ENCODE assay signal across 25 cellular contexts in the genomic region with DNA sequence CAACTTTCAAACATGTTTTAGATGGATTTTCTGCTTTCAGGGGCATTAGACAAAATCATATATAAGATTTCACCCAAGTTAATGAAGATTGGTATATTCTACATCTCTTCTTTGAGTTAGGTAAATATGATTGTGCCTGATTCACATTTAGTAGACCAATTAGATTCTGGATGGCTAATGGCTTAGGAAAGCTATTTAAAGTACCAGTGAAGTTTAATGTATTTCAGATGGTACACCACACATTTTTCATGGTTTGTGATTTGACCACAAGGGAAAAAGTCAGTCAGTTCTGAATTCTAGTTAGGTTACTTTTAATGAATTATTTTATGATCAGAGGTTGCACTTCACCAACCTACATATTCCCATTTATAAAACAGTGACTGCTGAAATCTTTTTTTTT.
A peak's percentile ranks its signal among the peaks of the same experiment; 100 is the strongest.
DNase-seq lines count a peak whose midpoint lies in the region; ATAC-seq, FAIRE-seq and TF ChIP-seq lines count a peak whose summit lies in the region.
"Had no signal": no experiment of that assay in that cellular context is flagged by ENCODE, and none has a peak within 500 bp of the region (broad histone marks: within the 10 kb centered on the region; RNA-seq: fewer than 3 reads in every experiment).

No MANE protein-coding gene starts in this region.

- no peak overlapping the region for H3K4me3 Mint-ChIP-seq in HFFc6
- H3K4me3 Mint-ChIP-seq: B cell; central memory CD8-positive, alpha-beta T cell; T-helper 1 cell treated with Interleukin-12 subunit alpha and Interleukin-12 subunit beta and Interleukin-4 antibody, amounts not matched to agents 30 μg/mL and 1 μg/mL, for 36 hours had no signal

- H3K4me1 Mint-ChIP-seq in HFFc6 (ENCODE audit: low read depth) = no peaks in the 10 kb centered on the region
- H3K4me1 Mint-ChIP-seq: B cell; central memory CD8-positive, alpha-beta T cell had no signal

- H3K4me3 ChIP-seq in endothelial cell of umbilical vein (replicated peaks in 1 of 3; ENCODE audit: insufficient read depth in 1 of 3, low read depth in 1 of 3, low read length in 3 of 3) = no peak overlapping the region
- H3K4me3 ChIP-seq in osteoblast (ENCODE audit: insufficient read depth, low read length) = no peak overlapping the region
- H3K4me3 ChIP-seq: left ventricle myocardium inferior had no signal

- dilution Hi-C loops in endothelial cell of umbilical vein (cut with MboI; ENCODE audit: extremely low pct_ligation_motif_present, low sequenced_read_pairs) = no loop called here

- intact Hi-C loops in endothelial cell of umbilical vein (cut with micrococcal nuclease) = loop anchor here (1.0 to 10.0 kb wide), 3 partner anchors 36 to 444 kb away; a partner anchor contains a TSS

- POLR2A ChIA-PET in endothelial cell of umbilical vein (lab: Charles Lee) = interaction anchor here (0.6 kb wide), 1 partner anchor 412 kb away, joined by 8 read pairs; no protein-coding TSS in a partner anchor

- H4K20me1 ChIP-seq in endothelial cell of umbilical vein (replicated peaks; ENCODE audit: control insufficient read depth, extremely low read depth, insufficient read depth, low read length) (no peaks in the 10 kb centered on the region), osteoblast (ENCODE audit: insufficient read depth, low read length) (no peaks in the 10 kb centered on the region)

- H3K9me3 Mint-ChIP-seq in HFFc6 = peaks cover 5% of the 10 kb centered on the region

- no peak for TF ChIP-seq POLR2A in endothelial cell of umbilical vein (IDR thresholded peaks at IDR 0.05; ENCODE audit: low read depth, low read length)

- H3K27me3 ChIP-seq in endothelial cell of umbilical vein (ENCODE audit: control insufficient read depth in 2 of 2, insufficient read depth in 2 of 2, low read length in 2 of 2) = no peaks in the 10 kb centered on the region
- no peaks in the 10 kb centered on the region for H3K27me3 ChIP-seq in osteoblast (ENCODE audit: insufficient read depth, low read length)

- no peak overlapping the region for H3K27ac Mint-ChIP-seq in HFFc6
- H3K27ac Mint-ChIP-seq: B cell; T-helper 1 cell treated with Interleukin-12 subunit alpha and Interleukin-12 subunit beta and Interleukin-4 antibody, amounts not matched to agents 30 μg/mL and 1 μg/mL, for 36 hours had no signal

- ATAC-seq in SK-N-SH treated with all-trans-retinoic acid at 6 μM for 48 hours (no peak), GM19035 (IDR thresholded peaks at IDR 0.05; ENCODE audit: unreplicated experiment) (no peak)

- H3K9me1 ChIP-seq in endothelial cell of umbilical vein (replicated peaks; ENCODE audit: control insufficient read depth, extremely low read depth, insufficient read depth, low read length) = no peaks in the 10 kb centered on the region

- H2AFZ ChIP-seq in endothelial cell of umbilical vein (ENCODE audit: low read depth, low read length) (peak overlapping the region; percentile 37), osteoblast (ENCODE audit: low read length) (no peak overlapping the region)

- H3K9me3 ChIP-seq in endothelial cell of umbilical vein (replicated peaks; ENCODE audit: control insufficient read depth, insufficient read depth, low read length) = no peaks in the 10 kb centered on the region
- no peaks in the 10 kb centered on the region for H3K9me3 ChIP-seq in osteoblast (ENCODE audit: low read depth, low read length)

- DNase-seq in LHCN-M2 (ENCODE audit: low read depth) (peak; percentile 38), endothelial cell of umbilical vein (ENCODE audit: low read depth, low spot score) (no peak), osteoblast (ENCODE audit: insufficient read length, low spot score, missing footprints) (peak; percentile 61), HFFc6 (no peak), SK-N-DZ (ENCODE audit: low spot score) (no peak), NCI-H1417 treated with DMSO at 0.1 percent for 48 hours (lab: John Stamatoyannopoulos, UW) (no peak)
- DNase-seq: activated CD4-positive, alpha-beta T cell treated with anti-CD3 and anti-CD28 coated beads, Interleukin-2, amount 50 U/mL, for 4 hours; activated CD8-positive, alpha-beta memory T cell treated with anti-CD3 and anti-CD28 coated beads, Interleukin-2, amount 50 U/mL, for 48 hours; activated effector memory CD4-positive, alpha-beta T cell treated with Interleukin-2 at 50 U/mL for 16 hours; amniotic stem cell; COR-L47; DND-41; glutamatergic neuron; H7; Karpas-422; left ventricle myocardium inferior; NCI-H1436 treated with DMSO at 0.1 percent for 48 hours; NCI-H524; Right ventricle myocardium superior; WERI-Rb-1 had no signal

- peaks cover 10% of the 10 kb centered on the region for H3K27me3 Mint-ChIP-seq in HFFc6 (ENCODE audit: insufficient read depth)

- H3K36me3 ChIP-seq in endothelial cell of umbilical vein (ENCODE audit: control insufficient read depth in 2 of 2, extremely low read depth in 1 of 2, insufficient read depth in 2 of 2, low read length in 2 of 2) (no peaks in the 10 kb centered on the region), osteoblast (ENCODE audit: insufficient read depth, low read length) (no peaks in the 10 kb centered on the region)
- H3K36me3 ChIP-seq: left ventricle myocardium inferior had no signal

- no peaks in the 10 kb centered on the region for H3K36me3 Mint-ChIP-seq in HFFc6 (ENCODE audit: low read depth)

- TSS peak; percentile 19 for BruUV-seq in endothelial cell of umbilical vein (replicated peaks; lab: Mats Ljungman, UMichigan)

- CTCF ChIA-PET in endothelial cell of umbilical vein (lab: Charles Lee) = interaction anchor here (0.9 to 2.8 kb wide), 8 partner anchors 12 to 417 kb away, joined by 3 to 11 read pairs (median 6); a partner anchor contains a TSS

- H3K9ac ChIP-seq in endothelial cell of umbilical vein (replicated peaks; ENCODE audit: extremely low read depth, insufficient read depth, low read length) = peak overlapping the region; percentile 7

- FAIRE-seq in endothelial cell of umbilical vein (lab: Jason Lieb, UNC) = no peak

- H3K79me2 ChIP-seq in endothelial cell of umbilical vein (ENCODE audit: control insufficient read depth, insufficient read depth, low read length) (no peaks in the 10 kb centered on the region), osteoblast (ENCODE audit: insufficient read depth, low read length) (no peaks in the 10 kb centered on the region)

- H3K27ac ChIP-seq in endothelial cell of umbilical vein (ENCODE audit: insufficient read depth, low read depth, low read length) = peak overlapping the region; percentile 57
- H3K27ac ChIP-seq in osteoblast (ENCODE audit: low read depth, low read length) = no peak overlapping the region
- H3K27ac ChIP-seq: left ventricle myocardium inferior, WERI-Rb-1 had no signal

- H3K4me1 ChIP-seq in endothelial cell of umbilical vein (ENCODE audit: control insufficient read depth, extremely low read depth, insufficient read depth, low read length) (peaks cover 32% of the 10 kb centered on the region), osteoblast (ENCODE audit: insufficient read depth, low read length) (no peaks in the 10 kb centered on the region)

- H3K4me2 ChIP-seq in endothelial cell of umbilical vein (ENCODE audit: insufficient read depth, low read length) (peak overlapping the region; percentile 27), osteoblast (ENCODE audit: insufficient read depth, low read length) (no peak overlapping the region)

- TF ChIP-seq CTCF in endothelial cell of umbilical vein (IDR thresholded peaks at IDR 0.05; ENCODE audit: extremely low read depth in 1 of 2, insufficient read depth in 1 of 2, low read depth in 1 of 2, low read length in 2 of 2) (no peak), osteoblast (IDR thresholded peaks at IDR 0.05; ENCODE audit: extremely low read depth, low read depth, low read length) (no peak), HFFc6 (IDR thresholded peaks at IDR 0.05) (no peak)

TF ChIP-seq in SK-N-SH treated with all-trans-retinoic acid at 6 μM for 48 hours, 23 proteins besides CTCF, POLR2A, EP300 and RAD21:
- TF ChIP-seq ZNF8 (CRISPR knock-in tag; IDR thresholded peaks at IDR 0.05) (0 out of 2 replicates have a peak, but pooled peaks have one; percentile 20), ARNTL (CRISPR knock-in tag; IDR thresholded peaks at IDR 0.05; ENCODE audit: borderline replicate concordance, low read depth) (no peak), ESRRG (CRISPR knock-in tag; IDR thresholded peaks at IDR 0.05) (no peak), TCF4 (CRISPR knock-in tag; IDR thresholded peaks at IDR 0.05; ENCODE audit: borderline replicate concordance) (peak; percentile 28; the same call in 1 of the 2 replicates), OSR1 (CRISPR knock-in tag; IDR thresholded peaks at IDR 0.05) (no peak)

TF ChIP-seq in endothelial cell of umbilical vein, 7 proteins besides CTCF, POLR2A, EP300 and RAD21:
- TF ChIP-seq GATA2 (IDR thresholded peaks at IDR 0.05; ENCODE audit: insufficient read depth, insufficient read length, low read depth, low read length) (no peak), FOS (IDR thresholded peaks at IDR 0.05; ENCODE audit: borderline replicate concordance, insufficient read depth, low read length) (no peak), MYC (IDR thresholded peaks at IDR 0.05; ENCODE audit: low read depth, low read length) (no peak), JUN (IDR thresholded peaks at IDR 0.05; ENCODE audit: borderline replicate concordance, insufficient read depth, insufficient read length, low read depth) (no peak), POLR2AphosphoS5 (IDR thresholded peaks at IDR 0.05; ENCODE audit: insufficient read depth, low read depth, low read length) (no peak), EZH2 (IDR thresholded peaks at IDR 0.05; ENCODE audit: borderline replicate concordance, low read depth, low read length, severe bottlenecking) (no peak)
- TF ChIP-seq, protein P1, sequence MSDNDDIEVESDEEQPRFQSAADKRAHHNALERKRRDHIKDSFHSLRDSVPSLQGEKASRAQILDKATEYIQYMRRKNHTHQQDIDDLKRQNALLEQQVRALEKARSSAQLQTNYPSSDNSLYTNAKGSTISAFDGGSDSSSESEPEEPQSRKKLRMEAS (IDR thresholded peaks at IDR 0.05; ENCODE audit: insufficient read depth, insufficient read length) = no peak

Comparison
In these comparisons a context has a peak if more than half of its experiments do, and no peak if none do; other contexts are left out.
1. DNase-seq: peak in LHCN-M2 (single experiment) and osteoblast (single experiment); none in endothelial cell of umbilical vein (single experiment), HFFc6 (single experiment), SK-N-DZ (single experiment) and NCI-H1417 treated with DMSO at 0.1 percent for 48 hours (single experiment).